ENCODE assay signal across 15 cellular contexts in genomic region chr2:203737360-203737759, GRCh38. TPM values are rescaled to one million over a fixed set of nuclear protein-coding genes. Genes with fewer than 3 reads are reported as not detected.
DNase-seq lines count a peak whose midpoint lies in the region; ATAC-seq and TF ChIP-seq lines count a peak whose summit lies in the region.
"Had no signal": no experiment of that assay in that cellular context is flagged by ENCODE, and none has a peak within 500 bp of the region (broad histone marks: within the 10 kb centered on the region; RNA-seq: fewer than 3 reads in every experiment).

No MANE protein-coding gene starts in this region.

- H3K4me2 ChIP-seq in PC-3 (ENCODE audit: low read length), result no peak overlapping the region
- H3K4me2 ChIP-seq: PC-9 had no signal

- no peak overlapping the region for H3K9ac ChIP-seq in PC-3 (ENCODE audit: low read length)

- no peak overlapping the region for H3K27ac ChIP-seq in PC-3 (ENCODE audit: low read length)
- peak overlapping the region; percentile 80 for H3K27ac ChIP-seq in naive thymus-derived CD4-positive, alpha-beta T cell (ENCODE audit: low read depth, low read length)
- H3K27ac ChIP-seq: PC-9, right lobe of liver had no signal

- ATAC-seq in GM21786 (IDR thresholded peaks at IDR 0.05; ENCODE audit: unreplicated experiment), result peak; percentile 69
- peak; percentile 50 for ATAC-seq in PC-3
- ATAC-seq in naive thymus-derived CD4-positive, alpha-beta T cell, result no peak
- no peak for ATAC-seq in HG03097 (IDR thresholded peaks at IDR 0.05; ENCODE audit: low FRiP score, unreplicated experiment)
- ATAC-seq: right lobe of liver had no signal

- H3K9me3 Mint-ChIP-seq in activated CD4-positive, alpha-beta T cell treated with anti-CD3 and anti-CD28 coated beads, Interleukin-2, amount 10 ng/mL, durations not matched to agents 7 days and 5 days, result peaks cover 20% of the 10 kb centered on the region
- peaks cover 0 to 3% (median 0%) of the 10 kb centered on the region in 11 donors for H3K9me3 Mint-ChIP-seq in naive thymus-derived CD4-positive, alpha-beta T cell

- peaks cover 9% of the 10 kb centered on the region; the same call in 1 of the 2 replicates for H3K4me1 ChIP-seq in PC-3 (ENCODE audit: insufficient read depth, low read length)
- peaks cover 68 to 87% of the 10 kb centered on the region in 2 donors for H3K4me1 ChIP-seq in naive thymus-derived CD4-positive, alpha-beta T cell (ENCODE audit: control insufficient read depth in 2 of 2, insufficient read depth in 2 of 2, low read length in 2 of 2)
- H3K4me1 ChIP-seq: right lobe of liver had no signal

- peaks cover 93% of the 10 kb centered on the region for H3K36me3 Mint-ChIP-seq in activated CD4-positive, alpha-beta T cell treated with anti-CD3 and anti-CD28 coated beads, Interleukin-2, amount 10 ng/mL, durations not matched to agents 7 days and 5 days (ENCODE audit: low read depth)
- peaks cover 13 to 77% (median 58%) of the 10 kb centered on the region in 5 donors for H3K36me3 Mint-ChIP-seq in naive thymus-derived CD4-positive, alpha-beta T cell

- H3K4me3 ChIP-seq in PC-3 (ENCODE audit: low read length), result no peak overlapping the region
- no peak overlapping the region for H3K4me3 ChIP-seq in naive thymus-derived CD4-positive, alpha-beta T cell (ENCODE audit: low read length)
- H3K4me3 ChIP-seq: PC-9, right lobe of liver had no signal

- intact Hi-C loops in PC-3 (cut with micrococcal nuclease), result no loop called here
- intact Hi-C loops in naive thymus-derived CD4-positive, alpha-beta T cell (cut with micrococcal nuclease), result no loop called here

- no peaks in the 10 kb centered on the region for H3K27me3 ChIP-seq in PC-3 (ENCODE audit: low read length)
- H3K27me3 ChIP-seq in naive thymus-derived CD4-positive, alpha-beta T cell (ENCODE audit: control insufficient read depth in 2 of 2, insufficient read depth in 2 of 2, low read length in 2 of 2), result no peaks in the 10 kb centered on the region
- H3K27me3 ChIP-seq: right lobe of liver had no signal

- no peak for TF ChIP-seq CTCF in PC-3 (conservative IDR thresholded peaks at IDR 0.05; ENCODE audit: low read depth, low read length)

- no peak for DNase-seq in activated CD4-positive, alpha-beta T cell treated with anti-CD3 and anti-CD28 coated beads, Interleukin-2, amount 10 ng/mL, durations not matched to agents 7 days and 5 days
- DNase-seq in activated CD4-positive, alpha-beta T cell treated with anti-CD3 and anti-CD28 coated beads, Interleukin-2, amount 50 U/mL, for 4 hours, result no peak
- DNase-seq in PC-3 (peak; percentile 45), NCI-H82 (lab: John Stamatoyannopoulos, UW) (no peak), A172 (ENCODE audit: low spot score) (no peak)
- DNase-seq in naive thymus-derived CD4-positive, alpha-beta T cell, result no peak
- DNase-seq: KG1, PC-9, right lobe of liver, T1000, trophoblast cell had no signal

- no peaks in the 10 kb centered on the region for H3K27me3 Mint-ChIP-seq in activated CD4-positive, alpha-beta T cell treated with anti-CD3 and anti-CD28 coated beads, Interleukin-2, amount 10 ng/mL, durations not matched to agents 7 days and 5 days
- H3K27me3 Mint-ChIP-seq in naive thymus-derived CD4-positive, alpha-beta T cell, result no peaks in the 10 kb centered on the region

- no peak overlapping the region for H3K4me3 Mint-ChIP-seq in activated CD4-positive, alpha-beta T cell treated with anti-CD3 and anti-CD28 coated beads, Interleukin-2, amount 10 ng/mL, durations not matched to agents 7 days and 5 days
- peak overlapping the region in 9 of 10 donors; percentile 3 to 73 (median 48) for H3K4me3 Mint-ChIP-seq in naive thymus-derived CD4-positive, alpha-beta T cell

- no peaks in the 10 kb centered on the region for H4K20me1 ChIP-seq in PC-3 (ENCODE audit: low read length)

- CTCF ChIA-PET in activated CD4-positive, alpha-beta T cell treated with anti-CD3 and anti-CD28 coated beads, Interleukin-2, amount 10 ng/mL, durations not matched to agents 7 days and 5 days (lab: Charles Lee), result interaction anchor here (1.2 kb wide), 1 partner anchor 11 kb away, joined by 3 read pairs; no protein-coding TSS in a partner anchor
- CTCF ChIA-PET in PC-3 (lab: Charles Lee), result no interaction called here
- CTCF ChIA-PET in naive thymus-derived CD4-positive, alpha-beta T cell (lab: Charles Lee), result interaction anchor here (1.1 to 1.6 kb wide), 2 partner anchors 18 to 29 kb away, joined by 3 to 5 read pairs; no protein-coding TSS in a partner anchor

- POLR2A ChIA-PET in activated CD4-positive, alpha-beta T cell treated with anti-CD3 and anti-CD28 coated beads, Interleukin-2, amount 10 ng/mL, durations not matched to agents 7 days and 5 days (lab: Charles Lee), result no interaction called here
- POLR2A ChIA-PET in PC-3 (lab: Charles Lee; ENCODE audit: unreplicated experiment), result no interaction called here
- POLR2A ChIA-PET in naive thymus-derived CD4-positive, alpha-beta T cell (lab: Charles Lee), result interaction anchor here (0.7 to 15.0 kb wide), 6 partner anchors 9 to 124 kb away, joined by 3 to 343 read pairs (median 10); partner anchors contain the start of gene CD28

- no peaks in the 10 kb centered on the region for H3F3A ChIP-seq in PC-3 (ENCODE audit: low read length, unreplicated experiment)

- H3K27ac Mint-ChIP-seq in activated CD4-positive, alpha-beta T cell treated with anti-CD3 and anti-CD28 coated beads, Interleukin-2, amount 10 ng/mL, durations not matched to agents 7 days and 5 days, result peak overlapping the region; percentile 65
- H3K27ac Mint-ChIP-seq in naive thymus-derived CD4-positive, alpha-beta T cell, result peak overlapping the region; percentile 76 to 98 (median 95)

- H3K4me1 Mint-ChIP-seq in activated CD4-positive, alpha-beta T cell treated with anti-CD3 and anti-CD28 coated beads, Interleukin-2, amount 10 ng/mL, durations not matched to agents 7 days and 5 days, result peaks cover 99% of the 10 kb centered on the region
- H3K4me1 Mint-ChIP-seq in naive thymus-derived CD4-positive, alpha-beta T cell, result peaks cover 54 to 100% (median 97%) of the 10 kb centered on the region in 7 donors

- no peaks in the 10 kb centered on the region for H3K9me2 ChIP-seq in PC-3 (replicated peaks; ENCODE audit: low read length)

- no peaks in the 10 kb centered on the region for H3K36me3 ChIP-seq in PC-3 (ENCODE audit: low read depth, low read length)
- H3K36me3 ChIP-seq in naive thymus-derived CD4-positive, alpha-beta T cell (ENCODE audit: control insufficient read depth in 2 of 3, insufficient read depth in 3 of 3, low read length in 3 of 3), result peaks cover 9 to 42% (median 13%) of the 10 kb centered on the region in 3 experiments
- H3K36me3 ChIP-seq: right lobe of liver had no signal

- no peak overlapping the region for H2AFZ ChIP-seq in PC-3 (ENCODE audit: low read length)
- H2AFZ ChIP-seq: PC-9 had no signal

- no TSS peak for BruUV-seq in PC-3 (replicated peaks; lab: Mats Ljungman, UMichigan)

- no peaks in the 10 kb centered on the region for H3K79me2 ChIP-seq in PC-3 (ENCODE audit: low read length)

- no peaks in the 10 kb centered on the region for H3K9me3 ChIP-seq in PC-3 (ENCODE audit: low read length)
- no peaks in the 10 kb centered on the region for H3K9me3 ChIP-seq in naive thymus-derived CD4-positive, alpha-beta T cell (ENCODE audit: control insufficient read depth in 2 of 3, low read length in 3 of 3)
- H3K9me3 ChIP-seq: right lobe of liver had no signal

RNA-seq across cellular contexts. Expression of gene CD28, which starts 30.9 kb away (rescaled TPM):
- 100 to 1,000 TPM; 151 to 163 TPM for total RNA-seq in activated CD4-positive, alpha-beta T cell treated with anti-CD3 and anti-CD28 coated beads, Interleukin-2, amount 10 ng/mL, durations not matched to agents 7 days and 5 days
- not detected in 2 replicates for total RNA-seq in PC-3 (2014; rRNA removed)
- 100 to 1,000 TPM in 4 of 5 experiments, 10 to 100 TPM in 1; 66.7 to 224 (median 121) TPM for total RNA-seq in naive thymus-derived CD4-positive, alpha-beta T cell
- polyA plus RNA-seq in naive thymus-derived CD4-positive, alpha-beta T cell, result 10 to 100 TPM; 52.2 to 67.5 TPM
- total RNA-seq in A172 (2014; rRNA removed; shearing (Covaris generic)), result 0.19 TPM in 1 of 2 replicates, not detected in the other
- total RNA-seq: A673, fibroblast of lung, PC-9 had no signal

Comparison
In these comparisons a context has a peak if more than half of its experiments do, and no peak if none do; other contexts are left out.
1. ATAC-seq: peak in GM21786 (single experiment) and PC-3 (single experiment); none in naive thymus-derived CD4-positive, alpha-beta T cell (single experiment) and HG03097 (single experiment).
2. RNA of gene CD28, which starts 30.9 kb away (total RNA-seq): 151 to 163 TPM in activated CD4-positive, alpha-beta T cell treated with anti-CD3 and anti-CD28 coated beads, Interleukin-2, amount 10 ng/mL, durations not matched to agents 7 days and 5 days and 66.7 to 224 TPM in naive thymus-derived CD4-positive, alpha-beta T cell; not detected in PC-3 and 0.19 TPM in A172; every median in the first group is over 10 times any median in the second.